ENCODE assay signal across 11 cellular contexts in the genomic region with DNA sequence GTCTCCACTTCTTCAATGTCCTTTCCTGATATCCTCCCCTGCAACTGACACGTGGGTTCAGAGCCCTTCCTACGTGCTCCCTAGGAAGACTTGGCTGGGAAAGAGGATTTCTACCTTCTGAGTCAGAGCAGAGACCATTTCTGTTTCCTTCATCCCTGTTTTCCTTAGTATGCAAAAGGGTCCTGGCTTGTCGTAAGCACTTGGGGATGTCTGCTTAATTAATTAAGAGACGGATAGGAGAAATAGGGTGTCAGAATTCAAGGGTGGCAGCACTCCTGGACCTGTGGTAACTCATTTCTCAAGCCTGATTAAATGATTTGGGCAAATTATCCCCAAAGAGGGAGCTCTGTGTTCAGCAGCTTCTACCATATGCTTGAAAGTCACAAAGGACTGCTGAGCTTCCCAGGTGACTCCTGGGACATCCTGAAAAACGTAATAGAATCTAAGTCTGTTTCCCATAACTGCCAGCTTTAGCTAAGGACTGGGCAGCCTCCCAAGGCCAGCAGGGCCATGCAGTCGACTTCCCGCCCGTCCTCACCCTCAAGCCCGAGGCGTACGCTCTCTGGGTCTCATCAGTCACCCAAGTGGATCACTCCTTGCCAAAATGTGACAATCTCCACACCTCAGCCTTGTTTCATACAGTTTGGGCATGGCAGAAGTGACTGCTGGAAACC.
DNase-seq lines count a peak whose midpoint lies in the region; ATAC-seq lines count a peak whose summit lies in the region.
"Had no signal": no experiment of that assay in that cellular context is flagged by ENCODE, and none has a peak within 500 bp of the region (broad histone marks: within the 10 kb centered on the region; RNA-seq: fewer than 3 reads in every experiment).

No MANE protein-coding gene starts in this region.

- DNase-seq in HCEC 1CT (peak; percentile 91), cerebellar cortex (ENCODE audit: low spot score) (peak; percentile 28), hepatic stellate cell (ENCODE audit: low spot score) (peak; percentile 73), substantia nigra (lab: John Stamatoyannopoulos, UW) (peak in 2 of 49 donors; percentile 4 to 15), hypothalamus (lab: John Stamatoyannopoulos, UW) (no peak), DMS153 treated with DMSO at 0.1 percent for 48 hours (lab: John Stamatoyannopoulos, UW; ENCODE audit: unreplicated experiment) (no peak)
- no peak for DNase-seq in stimulated activated CD4-positive, alpha-beta T cell treated with anti-CD3 and anti-CD28 coated beads, Interleukin-15, amount 100 ng/mL, for 24 hours
- DNase-seq: activated naive CD4-positive, alpha-beta T cell treated with anti-CD3 and anti-CD28 coated beads for 36 hours; hippocampal formation; Kasumi-1 had no signal

- no peak for ATAC-seq in GM21515 (IDR thresholded peaks at IDR 0.05; ENCODE audit: unreplicated experiment)

- H3K27ac ChIP-seq in substantia nigra (ENCODE audit: low read depth, low read length, poor library complexity, severe bottlenecking) = peak overlapping the region; percentile 23

Comparison
In these comparisons a context has a peak if more than half of its experiments do, and no peak if none do; other contexts are left out.
1. DNase-seq: peak in HCEC 1CT (single experiment), cerebellar cortex (single experiment) and hepatic stellate cell (single experiment); none in hypothalamus (0 of 51), stimulated activated CD4-positive, alpha-beta T cell treated with anti-CD3 and anti-CD28 coated beads, Interleukin-15, amount 100 ng/mL, for 24 hours (single experiment) and DMS153 treated with DMSO at 0.1 percent for 48 hours (single experiment).